ENCODE assay signal across 20 cellular contexts in genomic region chr12:105204127-105204526, GRCh38.
"Had no signal": no experiment of that assay in that cellular context is flagged by ENCODE, and none has a peak within 500 bp of the region (broad histone marks: within the 10 kb centered on the region; RNA-seq: fewer than 3 reads in every experiment).

No MANE protein-coding gene starts in this region.

- H3K4me1 ChIP-seq: ascending aorta, gastrocnemius medialis had no signal

- ATAC-seq: effector memory CD8-positive, alpha-beta T cell; gastrocnemius medialis; left ventricle myocardium superior; sciatic nerve had no signal

- H3K4me3 Mint-ChIP-seq: central memory CD8-positive, alpha-beta T cell; effector memory CD8-positive, alpha-beta T cell; nephron progenitor cell had no signal

- H3K4me1 Mint-ChIP-seq: central memory CD8-positive, alpha-beta T cell had no signal

- H3K27me3 Mint-ChIP-seq: central memory CD8-positive, alpha-beta T cell; effector memory CD8-positive, alpha-beta T cell had no signal

- H3K4me3 ChIP-seq: ascending aorta, colonic mucosa, dorsolateral prefrontal cortex, gastrocnemius medialis, stomach, suprapubic skin, transverse colon had no signal

- H3K9me3 Mint-ChIP-seq: central memory CD8-positive, alpha-beta T cell; effector memory CD8-positive, alpha-beta T cell; nephron progenitor cell had no signal

- H3K27me3 ChIP-seq: ascending aorta, colonic mucosa, dorsolateral prefrontal cortex, gastrocnemius medialis, stomach, suprapubic skin, transverse colon had no signal

- DNase-seq: activated CD8-positive, alpha-beta memory T cell treated with anti-CD3 and anti-CD28 coated beads for 24 hours; activated CD8-positive, alpha-beta memory T cell treated with anti-CD3 and anti-CD28 coated beads, Interleukin-2, amount 50 U/mL, for 4 hours; activated gamma-delta T cell; activated naive CD4-positive, alpha-beta T cell treated with anti-CD3 and anti-CD28 coated beads, Interleukin-2, amount 50 U/mL, for 16 hours; colonic mucosa; dorsolateral prefrontal cortex; effector memory CD8-positive, alpha-beta T cell; gastrocnemius medialis; hippocampal formation; left ventricle myocardium superior; nephron progenitor cell; occipital lobe; posterior cingulate gyrus; stomach; transverse colon had no signal

- H3K9me3 ChIP-seq: ascending aorta, colonic mucosa, gastrocnemius medialis, stomach, suprapubic skin, transverse colon had no signal

- H3K27ac ChIP-seq: ascending aorta, colonic mucosa, gastrocnemius medialis, stomach, suprapubic skin, transverse colon, VCaP had no signal

- H3K27ac Mint-ChIP-seq: nephron progenitor cell had no signal
